In the genomic region with DNA sequence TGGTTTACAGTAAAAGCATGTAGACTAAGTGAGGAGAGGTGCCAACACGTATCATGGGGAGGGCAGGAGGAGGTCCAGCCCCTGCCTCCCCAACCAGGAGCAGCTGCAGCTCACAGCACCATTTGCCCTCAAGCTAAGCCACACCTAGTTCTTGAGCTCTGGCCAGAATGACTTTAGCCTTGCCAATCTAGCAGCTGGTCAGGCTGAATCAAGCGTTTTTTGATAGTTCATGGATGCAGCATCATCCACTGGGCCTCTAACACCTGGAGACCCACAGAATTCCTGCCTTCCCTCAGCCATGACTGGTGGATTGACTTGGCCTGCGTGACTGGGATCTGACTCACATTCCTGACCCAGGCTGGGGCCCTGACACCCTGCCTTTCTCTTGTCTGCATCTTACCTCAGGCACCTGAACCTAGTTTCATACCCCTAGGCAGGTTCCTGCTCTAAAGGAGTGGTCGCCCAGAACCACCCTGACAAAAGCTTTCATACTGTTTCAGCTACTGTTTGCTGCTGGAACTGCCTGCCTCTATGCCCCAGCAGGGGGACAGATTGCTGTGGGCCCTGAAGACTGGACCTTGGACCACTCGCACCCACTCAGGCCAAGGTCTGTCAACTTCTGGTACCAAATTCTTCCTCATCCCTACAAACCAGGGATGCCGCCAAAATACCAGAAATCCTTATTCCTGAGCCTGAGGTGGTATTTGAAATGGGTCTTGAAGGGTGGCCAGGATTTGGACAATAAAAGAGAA, we compare ENCODE assay signal across 12 cellular contexts.
DNase-seq lines count a peak whose midpoint lies in the region; TF ChIP-seq lines count a peak whose summit lies in the region.
"Had no signal": no experiment of that assay in that cellular context is flagged by ENCODE, and none has a peak within 500 bp of the region (broad histone marks: within the 10 kb centered on the region; RNA-seq: fewer than 3 reads in every experiment).

No MANE protein-coding gene starts in this region.

- H3K27ac ChIP-seq in SJCRH30, result no peak overlapping the region
- no peak overlapping the region for H3K27ac ChIP-seq in mesendoderm (ENCODE audit: low read depth, low read length)
- no peak overlapping the region for H3K27ac ChIP-seq in neuronal stem cell (replicated peaks; ENCODE audit: low read length)
- no peak overlapping the region for H3K27ac ChIP-seq in ovary

- no peak overlapping the region for H3K14ac ChIP-seq in neuronal stem cell (ENCODE audit: low read length)

- TF ChIP-seq EP300 in ovary (IDR thresholded peaks at IDR 0.05), result no peak

- no peak for TF ChIP-seq CTCF in ovary (IDR thresholded peaks at IDR 0.05)

- no peaks in the 10 kb centered on the region for H3K79me2 ChIP-seq in mesendoderm (ENCODE audit: control insufficient read depth, insufficient read depth, low read length)

- H3K9me3 ChIP-seq in SJCRH30 (replicated peaks) (no peaks in the 10 kb centered on the region), neuronal stem cell (replicated peaks in 1 of 2; ENCODE audit: control insufficient read depth in 2 of 2, insufficient read depth in 1 of 2, low read depth in 1 of 2, low read length in 2 of 2) (no peaks in the 10 kb centered on the region), ovary (no peaks in the 10 kb centered on the region)

- no peak overlapping the region for H2AK5ac ChIP-seq in mesendoderm (ENCODE audit: low read length)
- H2AK5ac ChIP-seq in neuronal stem cell (ENCODE audit: low read depth, low read length), result no peak overlapping the region

- H3K23ac ChIP-seq in mesendoderm (ENCODE audit: low read length) (no peak overlapping the region), neuronal stem cell (ENCODE audit: low read depth, low read length, poor library complexity) (no peak overlapping the region)

- H2BK120ac ChIP-seq in mesendoderm (ENCODE audit: low read depth, low read length), result no peak overlapping the region
- no peak overlapping the region for H2BK120ac ChIP-seq in neuronal stem cell (ENCODE audit: low read depth, low read length)

- H3K9ac ChIP-seq in mesendoderm (ENCODE audit: low read length) (no peak overlapping the region), neuronal stem cell (ENCODE audit: low read depth, low read length, poor library complexity) (no peak overlapping the region)

- intact Hi-C loops in ovary (cut with DNase I), result no loop called here

- no peak overlapping the region for H4K91ac ChIP-seq in neuronal stem cell (ENCODE audit: low read depth, low read length, poor library complexity)

- H3K27me3 ChIP-seq in SJCRH30, result no peaks in the 10 kb centered on the region
- H3K27me3 ChIP-seq in mesendoderm (ENCODE audit: insufficient read depth, low read length, poor library complexity), result no peaks in the 10 kb centered on the region
- H3K27me3 ChIP-seq in neuronal stem cell (ENCODE audit: control insufficient read depth in 3 of 3, insufficient read depth in 3 of 3, low read depth in 1 of 3, low read length in 3 of 3), result peaks cover 0 to 7% (median 2%) of the 10 kb centered on the region in 3 experiments
- H3K27me3 ChIP-seq in ovary, result no peaks in the 10 kb centered on the region

- H2BK12ac ChIP-seq in neuronal stem cell (ENCODE audit: low read length), result no peak overlapping the region

- WGBS in mesendoderm (ENCODE audit: extremely low coverage, insufficient coverage, low lambda C conversion rate), result no CpG with 5 or more reads among the region's 6 CpGs
- WGBS in neuronal stem cell (ENCODE audit: extremely low coverage in 2 of 2, insufficient read length in 2 of 2, insufficient replicate concordance in 1 of 2), 2 donors, result no CpG with 5 or more reads among the region's 6 CpGs
- 65 to 69% (median 68%) methylated on average over 6 of the region's 6 CpGs for WGBS in ovary, 3 donors

- in situ Hi-C loops in Caki2 (cut with HindIII; ENCODE audit: low pct_unique_long_range_greater_than_20kb, low sequenced_read_pairs), result no loop called here

- no peak overlapping the region for H4K8ac ChIP-seq in mesendoderm (ENCODE audit: low read depth, low read length)
- no peak overlapping the region for H4K8ac ChIP-seq in neuronal stem cell (ENCODE audit: low read depth, low read length)

- H3K4me2 ChIP-seq in mesendoderm (ENCODE audit: low read length) (no peak overlapping the region), neuronal stem cell (ENCODE audit: insufficient read depth, low read length, poor library complexity, severe bottlenecking) (no peak overlapping the region)

- H2BK15ac ChIP-seq in mesendoderm (replicated peaks; ENCODE audit: low read depth), result no peak overlapping the region
- H2BK15ac ChIP-seq in neuronal stem cell (ENCODE audit: low read length), result no peak overlapping the region

- no peak overlapping the region for H2AFZ ChIP-seq in neuronal stem cell (ENCODE audit: low read length)

- H3K4ac ChIP-seq in mesendoderm (ENCODE audit: low read depth, low read length) (no peak overlapping the region), neuronal stem cell (ENCODE audit: low read length) (no peak overlapping the region)

- H3K18ac ChIP-seq in mesendoderm (ENCODE audit: low read length), result no peak overlapping the region
- no peak overlapping the region for H3K18ac ChIP-seq in neuronal stem cell (ENCODE audit: low read length)

- H3K4me3 ChIP-seq in SJCRH30 (no peak overlapping the region), mesendoderm (ENCODE audit: low read length) (no peak overlapping the region), neuronal stem cell (ENCODE audit: low read length in 2 of 2) (peak overlapping the region in 1 of 2 donors; percentile 12), ovary (no peak overlapping the region)

- no peak overlapping the region for H4K5ac ChIP-seq in mesendoderm (ENCODE audit: low read length)

- no peaks in the 10 kb centered on the region for H3K79me1 ChIP-seq in mesendoderm (ENCODE audit: low read length)
- H3K79me1 ChIP-seq in neuronal stem cell (ENCODE audit: low read depth, low read length), result no peaks in the 10 kb centered on the region

- H3K36me3 ChIP-seq in SJCRH30, result no peaks in the 10 kb centered on the region
- no peaks in the 10 kb centered on the region for H3K36me3 ChIP-seq in mesendoderm (ENCODE audit: control insufficient read depth, insufficient read depth, low read length)
- H3K36me3 ChIP-seq in neuronal stem cell (replicated peaks in 1 of 2; ENCODE audit: control insufficient read depth in 2 of 2, insufficient read depth in 2 of 2, low read length in 2 of 2), result no peaks in the 10 kb centered on the region
- H3K36me3 ChIP-seq in ovary, result no peaks in the 10 kb centered on the region

- H2BK5ac ChIP-seq in mesendoderm (ENCODE audit: low read length), result no peak overlapping the region
- H2BK5ac ChIP-seq in neuronal stem cell (ENCODE audit: low read length), result no peak overlapping the region

- no peak for TF ChIP-seq POLR2A in ovary (IDR thresholded peaks at IDR 0.05)

- DNase-seq in Caki2 (ENCODE audit: low read depth) (peak; percentile 95), LHCN-M2 (ENCODE audit: low read depth) (peak; percentile 93), SJCRH30 (peak; percentile 20 to 34), mesendoderm (peak; percentile 25), neuronal stem cell (ENCODE audit: low spot score) (no peak), ovary (no peak), KG1 (lab: John Stamatoyannopoulos, UW) (no peak)
- no peak for DNase-seq in activated T-cell treated with anti-CD3 and anti-CD28 coated beads, Interleukin-2, amount 50 U/mL, for 48 hours
- DNase-seq: activated CD8-positive, alpha-beta memory T cell treated with anti-CD3 and anti-CD28 coated beads for 24 hours; CD4-positive, alpha-beta T cell; NCI-H2227 treated with DMSO at 0.1 percent for 48 hours; stimulated activated naive CD4-positive, alpha-beta T cell had no signal

- H3K4me1 ChIP-seq in SJCRH30, result peaks cover 32% of the 10 kb centered on the region
- peaks cover 7% of the 10 kb centered on the region for H3K4me1 ChIP-seq in mesendoderm (ENCODE audit: control insufficient read depth, low read depth, low read length)
- peaks cover 0 to 2% of the 10 kb centered on the region in 2 donors for H3K4me1 ChIP-seq in neuronal stem cell (ENCODE audit: control insufficient read depth in 2 of 2, insufficient read depth in 1 of 2, low read depth in 1 of 2, low read length in 2 of 2)
- H3K4me1 ChIP-seq in ovary (ENCODE audit: insufficient read depth), result no peaks in the 10 kb centered on the region

- no peak overlapping the region for H3K56ac ChIP-seq in mesendoderm (ENCODE audit: low read length)

Comparison
In these comparisons a context has a peak if more than half of its experiments do, and no peak if none do; other contexts are left out.
1. DNase-seq: peak in Caki2 (single experiment), LHCN-M2 (single experiment), SJCRH30 (2 of 2) and mesendoderm (single experiment); none in neuronal stem cell (single experiment), activated T-cell treated with anti-CD3 and anti-CD28 coated beads, Interleukin-2, amount 50 U/mL, for 48 hours (0 of 2), ovary (0 of 5) and KG1 (single experiment).